ENCODE assay signal across 8 cellular contexts in genomic region chr7:101733713-101734475, GRCh38.
DNase-seq lines count a peak whose midpoint lies in the region; ATAC-seq and TF ChIP-seq lines count a peak whose summit lies in the region.

No MANE protein-coding gene starts in this region.

- peaks cover 0 to 10% of the 10 kb centered on the region in 2 donors for H3K4me1 ChIP-seq in thoracic aorta (ENCODE audit: control insufficient read depth in 1 of 2, low read depth in 2 of 2)

- peak overlapping the region; percentile 79 for H3K4me3 ChIP-seq in thoracic aorta

- no peaks in the 10 kb centered on the region for H3K9me3 ChIP-seq in thoracic aorta

- no peak for TF ChIP-seq CTCF in thoracic aorta (IDR thresholded peaks at IDR 0.05)

- H3K36me3 ChIP-seq in thoracic aorta: no peaks in the 10 kb centered on the region

- DNase-seq in DMS53 (lab: John Stamatoyannopoulos, UW) (peak; percentile 90), Kasumi-1 (lab: John Stamatoyannopoulos, UW) (peak; percentile 86 to 89), amniotic epithelial cell (ENCODE audit: low read depth) (peak; percentile 80), kidney glomerular epithelial cell (lab: John Stamatoyannopoulos, UW) (peak; percentile 43), thoracic aorta (ENCODE audit: low spot score) (no peak)
- no peak for DNase-seq in stimulated activated CD4-positive, alpha-beta T cell treated with anti-CD3 and anti-CD28 coated beads, Interleukin-2, amount 100 ng/mL, for 48 hours

- ATAC-seq in thoracic aorta (ENCODE audit: insufficient number of reproducible peaks, low FRiP score, low read depth) (peak; percentile 2), HG02840 (IDR thresholded peaks at IDR 0.05; ENCODE audit: low FRiP score, unreplicated experiment) (no peak), GM21723 (IDR thresholded peaks at IDR 0.05; ENCODE audit: unreplicated experiment) (no peak)

- H3K27ac ChIP-seq in thoracic aorta: peak overlapping the region in 1 of 2 donors; percentile 45

- no peaks in the 10 kb centered on the region for H3K27me3 ChIP-seq in thoracic aorta (replicated peaks; ENCODE audit: insufficient read depth)

Comparison
In these comparisons a context has a peak if more than half of its experiments do, and no peak if none do; other contexts are left out.
1. DNase-seq: peak in DMS53 (single experiment), Kasumi-1 (2 of 2), amniotic epithelial cell (single experiment) and kidney glomerular epithelial cell (single experiment); none in thoracic aorta (single experiment) and stimulated activated CD4-positive, alpha-beta T cell treated with anti-CD3 and anti-CD28 coated beads, Interleukin-2, amount 100 ng/mL, for 48 hours (0 of 2).